In genomic region chr15:58459562-58459961, GRCh38 we compare ENCODE assay signal across 12 cellular contexts. TPM values are rescaled to one million over a fixed set of nuclear protein-coding genes. Genes with fewer than 3 reads are reported as not detected.
A peak's percentile ranks its signal among the peaks of the same experiment; 100 is the strongest.
DNase-seq lines count a peak whose midpoint lies in the region; ATAC-seq and TF ChIP-seq lines count a peak whose summit lies in the region.
"Had no signal": no experiment of that assay in that cellular context is flagged by ENCODE, and none has a peak within 500 bp of the region (broad histone marks: within the 10 kb centered on the region; RNA-seq: fewer than 3 reads in every experiment).

No MANE protein-coding gene starts in this region.

- no peaks in the 10 kb centered on the region for H3K27me3 ChIP-seq in aorta (ENCODE audit: control insufficient read depth in 1 of 2, insufficient read depth in 2 of 2, low read length in 1 of 2)

- no peaks in the 10 kb centered on the region for H3K27me3 Mint-ChIP-seq in activated naive CD4-positive, alpha-beta T cell treated with anti-CD3 and anti-CD28 coated beads, Interleukin-2, amount 50 U/mL, for 24 hours
- H3K27me3 Mint-ChIP-seq in dendritic cell treated with granulocyte-macrophage colony-stimulating factor and Interleukin-4, amounts not matched to agents 40 ng/mL and 50 ng/mL, for 4 days, result peaks cover 5% of the 10 kb centered on the region

- intact Hi-C loops in dendritic cell treated with granulocyte-macrophage colony-stimulating factor and Interleukin-4, amounts not matched to agents 40 ng/mL and 50 ng/mL, for 4 days (cut with micrococcal nuclease), result loop anchor here (5.0 kb wide), 1 partner anchor 58 kb away; no protein-coding TSS in a partner anchor
- intact Hi-C loops in mucosa of descending colon (cut with DNase I, micrococcal nuclease), result no loop called here
- intact Hi-C loops in aorta (cut with DNase I), result no loop called here

- no peak for DNase-seq in activated naive CD4-positive, alpha-beta T cell treated with anti-CD3 and anti-CD28 coated beads, Interleukin-2, amount 50 U/mL, for 72 hours (ENCODE audit: low spot score in 2 of 2)
- DNase-seq in mucosa of descending colon, result peak; percentile 72 to 84 (median 73)
- DNase-seq in aorta, result no peak
- no peak for DNase-seq in SIG-M5 (lab: John Stamatoyannopoulos, UW)
- DNase-seq in midbrain (lab: John Stamatoyannopoulos, UW), result no peak
- DNase-seq: activated T-cell treated with anti-CD3 and anti-CD28 coated beads, Interleukin-2, amount 50 U/mL, for 48 hours; NCI-H1694 had no signal

- no peak overlapping the region for H3K27ac Mint-ChIP-seq in activated naive CD4-positive, alpha-beta T cell treated with anti-CD3 and anti-CD28 coated beads, Interleukin-2, amount 50 U/mL, for 24 hours
- peak overlapping the region in 1 of 2 donors; percentile 3 for H3K27ac Mint-ChIP-seq in activated naive CD4-positive, alpha-beta T cell treated with anti-CD3 and anti-CD28 coated beads, Interleukin-2, amount 50 U/mL, for 72 hours
- H3K27ac Mint-ChIP-seq in dendritic cell treated with granulocyte-macrophage colony-stimulating factor and Interleukin-4, amounts not matched to agents 40 ng/mL and 50 ng/mL, for 4 days, result peak overlapping the region; percentile 25

- no peak for TF ChIP-seq CTCF in mucosa of descending colon (IDR thresholded peaks at IDR 0.05)

- 91 to 95% methylated on average over 9 of the region's 9 CpGs for WGBS in aorta, 2 donors

- H3K9me3 Mint-ChIP-seq in activated naive CD4-positive, alpha-beta T cell treated with anti-CD3 and anti-CD28 coated beads, Interleukin-2, amount 50 U/mL, for 24 hours, result no peaks in the 10 kb centered on the region
- H3K9me3 Mint-ChIP-seq in activated naive CD4-positive, alpha-beta T cell treated with anti-CD3 and anti-CD28 coated beads, Interleukin-2, amount 50 U/mL, for 72 hours, result peaks cover 0 to 5% of the 10 kb centered on the region in 2 donors
- H3K9me3 Mint-ChIP-seq in dendritic cell treated with granulocyte-macrophage colony-stimulating factor and Interleukin-4, amounts not matched to agents 40 ng/mL and 50 ng/mL, for 4 days, result no peaks in the 10 kb centered on the region

- ATAC-seq in activated naive CD4-positive, alpha-beta T cell treated with anti-CD3 and anti-CD28 coated beads, Interleukin-2, amount 50 U/mL, for 72 hours, result no peak
- ATAC-seq in mucosa of descending colon (peak; percentile 71), aorta (ENCODE audit: low FRiP score) (peak; percentile 42), GM18867 (IDR thresholded peaks at IDR 0.05; ENCODE audit: unreplicated experiment) (no peak)
- ATAC-seq: Panc1 had no signal

- peaks cover 2% of the 10 kb centered on the region for H3K36me3 Mint-ChIP-seq in activated naive CD4-positive, alpha-beta T cell treated with anti-CD3 and anti-CD28 coated beads, Interleukin-2, amount 50 U/mL, for 24 hours
- no peaks in the 10 kb centered on the region for H3K36me3 Mint-ChIP-seq in activated naive CD4-positive, alpha-beta T cell treated with anti-CD3 and anti-CD28 coated beads, Interleukin-2, amount 50 U/mL, for 72 hours
- no peaks in the 10 kb centered on the region for H3K36me3 Mint-ChIP-seq in dendritic cell treated with granulocyte-macrophage colony-stimulating factor and Interleukin-4, amounts not matched to agents 40 ng/mL and 50 ng/mL, for 4 days (ENCODE audit: low read depth)

- peak overlapping the region; percentile 19 for H3K4me3 Mint-ChIP-seq in activated naive CD4-positive, alpha-beta T cell treated with anti-CD3 and anti-CD28 coated beads, Interleukin-2, amount 50 U/mL, for 24 hours
- H3K4me3 Mint-ChIP-seq in dendritic cell treated with granulocyte-macrophage colony-stimulating factor and Interleukin-4, amounts not matched to agents 40 ng/mL and 50 ng/mL, for 4 days, result no peak overlapping the region

- no peak overlapping the region for H3K27ac ChIP-seq in aorta (ENCODE audit: low read depth in 1 of 2, low read length in 2 of 2)

- H3K4me1 Mint-ChIP-seq in activated naive CD4-positive, alpha-beta T cell treated with anti-CD3 and anti-CD28 coated beads, Interleukin-2, amount 50 U/mL, for 24 hours, result peaks cover 68% of the 10 kb centered on the region
- H3K4me1 Mint-ChIP-seq in dendritic cell treated with granulocyte-macrophage colony-stimulating factor and Interleukin-4, amounts not matched to agents 40 ng/mL and 50 ng/mL, for 4 days (ENCODE audit: low read depth), result peaks cover 54% of the 10 kb centered on the region

- H3K36me3 ChIP-seq in mucosa of descending colon (ENCODE audit: low read depth) (no peaks in the 10 kb centered on the region), aorta (ENCODE audit: control insufficient read depth in 1 of 2, insufficient read depth in 2 of 2, low read length in 1 of 2) (no peaks in the 10 kb centered on the region)

- H3K4me1 ChIP-seq in mucosa of descending colon (ENCODE audit: low read depth), result peaks cover 37% of the 10 kb centered on the region
- no peaks in the 10 kb centered on the region for H3K4me1 ChIP-seq in aorta (ENCODE audit: control insufficient read depth in 1 of 2, insufficient read depth in 2 of 2, low read length in 2 of 2)

- no peak overlapping the region for H3K4me3 ChIP-seq in mucosa of descending colon
- no peak overlapping the region for H3K4me3 ChIP-seq in aorta (ENCODE audit: low read length in 2 of 2)

- no peaks in the 10 kb centered on the region for H3K9me3 ChIP-seq in mucosa of descending colon
- no peaks in the 10 kb centered on the region for H3K9me3 ChIP-seq in aorta (ENCODE audit: control insufficient read depth, low read length)

RNA-seq across cellular contexts. Expression of gene LIPC, which starts 27.8 kb away (rescaled TPM):
- under 1 TPM; 0.64 to 0.98 TPM for total RNA-seq in activated naive CD4-positive, alpha-beta T cell treated with anti-CD3 and anti-CD28 coated beads, Interleukin-2, amount 50 U/mL, for 72 hours
- 1 to 10 TPM; 2.3 to 9.3 (median 3.4) TPM for total RNA-seq in mucosa of descending colon
- total RNA-seq in aorta, result under 1 TPM; 0.52 to 0.93 TPM
- under 1 TPM in 1 of 2 donors, not detected in 1; 0.38 TPM for polyA plus RNA-seq in aorta
- total RNA-seq: osteocyte had no signal

Comparison
In these comparisons a context has a peak if more than half of its experiments do, and no peak if none do; other contexts are left out.
1. ATAC-seq: peak in mucosa of descending colon (single experiment) and aorta (single experiment); none in activated naive CD4-positive, alpha-beta T cell treated with anti-CD3 and anti-CD28 coated beads, Interleukin-2, amount 50 U/mL, for 72 hours (0 of 2) and GM18867 (single experiment).
2. DNase-seq: peak in mucosa of descending colon (3 of 3); none in activated naive CD4-positive, alpha-beta T cell treated with anti-CD3 and anti-CD28 coated beads, Interleukin-2, amount 50 U/mL, for 72 hours (0 of 2), aorta (0 of 2), SIG-M5 (single experiment) and midbrain (single experiment).